In the genomic region with DNA sequence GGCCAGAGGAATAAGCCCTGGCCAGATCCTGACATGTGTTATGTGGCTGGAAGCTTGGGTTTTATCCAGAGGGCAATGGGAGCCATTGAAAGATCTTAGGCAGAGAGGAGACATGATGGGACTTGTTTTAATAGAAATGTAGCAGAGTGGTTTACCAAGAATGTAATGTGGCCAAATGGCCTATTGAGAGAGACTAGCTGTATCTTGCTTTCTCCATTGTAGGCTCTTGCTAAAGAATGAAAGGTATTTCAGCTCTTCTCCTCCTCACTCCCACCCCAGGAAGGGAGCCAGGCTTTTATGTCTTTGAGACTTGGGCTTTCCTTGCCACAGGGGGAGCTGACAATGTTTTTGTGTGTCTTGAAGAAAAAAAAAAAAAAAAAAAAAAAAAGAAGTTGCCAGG, we compare ENCODE assay signal across 1 cellular context.
TF ChIP-seq lines count a peak whose summit lies in the region.

No MANE protein-coding gene starts in this region.

TF ChIP-seq in WTC11, 78 proteins besides CTCF, POLR2A, EP300 and RAD21 (continued from another document):
- TF ChIP-seq, protein P1, sequence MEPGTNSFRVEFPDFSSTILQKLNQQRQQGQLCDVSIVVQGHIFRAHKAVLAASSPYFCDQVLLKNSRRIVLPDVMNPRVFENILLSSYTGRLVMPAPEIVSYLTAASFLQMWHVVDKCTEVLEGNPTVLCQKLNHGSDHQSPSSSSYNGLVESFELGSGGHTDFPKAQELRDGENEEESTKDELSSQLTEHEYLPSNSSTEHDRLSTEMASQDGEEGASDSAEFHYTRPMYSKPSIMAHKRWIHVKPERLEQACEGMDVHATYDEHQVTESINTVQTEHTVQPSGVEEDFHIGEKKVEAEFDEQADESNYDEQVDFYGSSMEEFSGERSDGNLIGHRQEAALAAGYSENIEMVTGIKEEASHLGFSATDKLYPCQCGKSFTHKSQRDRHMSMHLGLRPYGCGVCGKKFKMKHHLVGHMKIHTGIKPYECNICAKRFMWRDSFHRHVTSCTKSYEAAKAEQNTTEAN (CRISPR knock-in tag; IDR thresholded peaks at IDR 0.05) = no peak
- TF ChIP-seq TCF7 (CRISPR knock-in tag; IDR thresholded peaks at IDR 0.05; ENCODE audit: low read depth) (no peak), ZNF281 (CRISPR knock-in tag; IDR thresholded peaks at IDR 0.05) (no peak), GABPB1 (CRISPR knock-in tag; IDR thresholded peaks at IDR 0.05) (no peak), ZNF219 (CRISPR knock-in tag; IDR thresholded peaks at IDR 0.05; ENCODE audit: borderline replicate concordance) (no peak), OVOL2 (CRISPR knock-in tag; IDR thresholded peaks at IDR 0.05; ENCODE audit: borderline replicate concordance) (no peak)
- TF ChIP-seq, protein P2, sequence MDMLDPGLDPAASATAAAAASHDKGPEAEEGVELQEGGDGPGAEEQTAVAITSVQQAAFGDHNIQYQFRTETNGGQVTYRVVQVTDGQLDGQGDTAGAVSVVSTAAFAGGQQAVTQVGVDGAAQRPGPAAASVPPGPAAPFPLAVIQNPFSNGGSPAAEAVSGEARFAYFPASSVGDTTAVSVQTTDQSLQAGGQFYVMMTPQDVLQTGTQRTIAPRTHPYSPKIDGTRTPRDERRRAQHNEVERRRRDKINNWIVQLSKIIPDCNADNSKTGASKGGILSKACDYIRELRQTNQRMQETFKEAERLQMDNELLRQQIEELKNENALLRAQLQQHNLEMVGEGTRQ (CRISPR knock-in tag; IDR thresholded peaks at IDR 0.05) = no peak
- TF ChIP-seq, protein P3, sequence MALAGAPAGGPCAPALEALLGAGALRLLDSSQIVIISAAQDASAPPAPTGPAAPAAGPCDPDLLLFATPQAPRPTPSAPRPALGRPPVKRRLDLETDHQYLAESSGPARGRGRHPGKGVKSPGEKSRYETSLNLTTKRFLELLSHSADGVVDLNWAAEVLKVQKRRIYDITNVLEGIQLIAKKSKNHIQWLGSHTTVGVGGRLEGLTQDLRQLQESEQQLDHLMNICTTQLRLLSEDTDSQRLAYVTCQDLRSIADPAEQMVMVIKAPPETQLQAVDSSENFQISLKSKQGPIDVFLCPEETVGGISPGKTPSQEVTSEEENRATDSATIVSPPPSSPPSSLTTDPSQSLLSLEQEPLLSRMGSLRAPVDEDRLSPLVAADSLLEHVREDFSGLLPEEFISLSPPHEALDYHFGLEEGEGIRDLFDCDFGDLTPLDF (CRISPR knock-in tag; IDR thresholded peaks at IDR 0.05) = no peak
